9 cellular contexts compared by ENCODE assay signal in the genomic region with DNA sequence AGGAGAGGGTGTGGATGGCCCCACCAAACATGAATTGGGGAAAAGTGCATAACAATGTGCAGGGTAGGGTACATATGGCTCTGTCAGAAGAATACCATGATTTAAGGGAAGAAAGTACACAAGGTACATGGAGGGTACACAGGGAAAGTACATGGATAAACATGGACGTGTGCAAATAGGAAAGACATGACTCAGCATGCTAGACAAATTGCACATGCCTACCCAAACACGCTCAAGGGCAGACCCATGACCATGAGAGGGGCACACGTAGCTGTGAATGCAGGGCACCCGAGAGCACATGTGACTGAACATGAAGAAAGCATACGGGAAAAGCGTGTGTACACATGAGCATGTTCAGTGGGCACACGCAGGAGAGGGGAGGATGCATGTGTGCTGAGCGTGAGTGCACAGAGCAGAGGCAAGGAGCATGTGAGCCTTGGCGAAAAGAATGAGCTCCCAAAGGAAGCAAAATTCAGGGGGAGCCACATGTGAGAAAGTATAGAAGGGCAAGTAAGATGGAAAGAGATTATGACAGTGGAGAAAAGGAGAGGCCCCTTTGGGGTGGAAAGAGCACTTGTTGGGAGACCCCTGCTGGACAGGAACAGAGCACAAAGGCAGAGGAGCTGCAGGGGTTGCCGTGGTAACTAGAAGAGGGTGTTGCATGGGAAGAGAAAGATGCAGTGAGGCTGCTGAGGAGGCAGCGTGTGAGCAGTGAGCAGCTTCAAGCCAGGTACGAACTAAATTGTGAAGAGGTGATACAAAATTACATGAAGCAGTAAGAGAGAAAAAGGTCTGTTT. TPM values are rescaled to one million over a fixed set of nuclear protein-coding genes. Genes with fewer than 3 reads are reported as not detected.
A peak's percentile ranks its signal among the peaks of the same experiment; 100 is the strongest.
DNase-seq lines count a peak whose midpoint lies in the region; ATAC-seq and TF ChIP-seq lines count a peak whose summit lies in the region.
"Had no signal": no experiment of that assay in that cellular context is flagged by ENCODE, and none has a peak within 500 bp of the region (broad histone marks: within the 10 kb centered on the region; RNA-seq: fewer than 3 reads in every experiment).

No MANE protein-coding gene starts in this region.

- H3K27ac ChIP-seq in cingulate gyrus (ENCODE audit: low read depth, low read length) (peak overlapping the region; percentile 50), heart left ventricle (no peak overlapping the region)

- TF ChIP-seq POLR2A in heart left ventricle (IDR thresholded peaks at IDR 0.05): no peak

- no peak for TF ChIP-seq CTCF in heart left ventricle (IDR thresholded peaks at IDR 0.05)

- WGBS in heart left ventricle, 4 donors: 86% methylated on average over 12 of the region's 12 CpGs

- H3K4me1 ChIP-seq in heart left ventricle: no peaks in the 10 kb centered on the region

- no peaks in the 10 kb centered on the region for H3K27me3 Mint-ChIP-seq in stimulated activated naive CD8-positive, alpha-beta T cell treated with anti-CD3 and anti-CD28 coated beads, Interleukin-15, amount 100 ng/mL, for 72 hours
- H3K27me3 Mint-ChIP-seq: memory B cell had no signal

- H3K27me3 ChIP-seq in heart left ventricle: no peaks in the 10 kb centered on the region

- peak; percentile 39 for ATAC-seq in stimulated activated naive CD8-positive, alpha-beta T cell treated with anti-CD3 and anti-CD28 coated beads, Interleukin-15, amount 100 ng/mL, for 72 hours
- ATAC-seq in stimulated activated naive CD8-positive, alpha-beta T cell treated with anti-CD3 and anti-CD28 coated beads, Interleukin-15, Interleukin-2, amounts not matched to agents 100 U/mL and 50 U/mL, for 24 hours: no peak
- ATAC-seq in HG02852 (IDR thresholded peaks at IDR 0.05; ENCODE audit: unreplicated experiment): no peak
- ATAC-seq in heart left ventricle: no peak

- no peaks in the 10 kb centered on the region for H3K4me1 Mint-ChIP-seq in stimulated activated naive CD8-positive, alpha-beta T cell treated with anti-CD3 and anti-CD28 coated beads, Interleukin-15, amount 100 ng/mL, for 72 hours
- H3K4me1 Mint-ChIP-seq: memory B cell had no signal

- intact Hi-C loops in heart left ventricle (cut with DNase I): no loop called here

- DNase-seq in stimulated activated naive CD8-positive, alpha-beta T cell treated with anti-CD3 and anti-CD28 coated beads, Interleukin-15, amount 100 ng/mL, for 72 hours: no peak
- no peak for DNase-seq in stimulated activated naive CD8-positive, alpha-beta T cell treated with anti-CD3 and anti-CD28 coated beads, Interleukin-15, Interleukin-2, amounts not matched to agents 100 U/mL and 50 U/mL, for 24 hours
- peak; percentile 16 to 23 for DNase-seq in NCI-H526 (lab: John Stamatoyannopoulos, UW)
- DNase-seq in heart left ventricle: no peak
- DNase-seq in DMS153 treated with DMSO at 0.1 percent for 48 hours (lab: John Stamatoyannopoulos, UW; ENCODE audit: unreplicated experiment): no peak
- no peak for DNase-seq in stimulated activated CD4-positive, alpha-beta T cell treated with anti-CD3 and anti-CD28 coated beads, Interleukin-4, amount 100 ng/mL, for 1 hour

- H3K4me3 ChIP-seq in heart left ventricle: no peak overlapping the region

- H3K27ac Mint-ChIP-seq in stimulated activated naive CD8-positive, alpha-beta T cell treated with anti-CD3 and anti-CD28 coated beads, Interleukin-15, amount 100 ng/mL, for 72 hours: no peak overlapping the region

- peaks cover 0 to 61% (median 54%) of the 10 kb centered on the region in 9 donors for H3K36me3 ChIP-seq in heart left ventricle

- no peaks in the 10 kb centered on the region for H3K9me3 ChIP-seq in heart left ventricle

- no peak overlapping the region for H3K4me3 Mint-ChIP-seq in stimulated activated naive CD8-positive, alpha-beta T cell treated with anti-CD3 and anti-CD28 coated beads, Interleukin-15, amount 100 ng/mL, for 72 hours
- H3K4me3 Mint-ChIP-seq: memory B cell had no signal

- no peaks in the 10 kb centered on the region for H3K9me3 Mint-ChIP-seq in stimulated activated naive CD8-positive, alpha-beta T cell treated with anti-CD3 and anti-CD28 coated beads, Interleukin-15, amount 100 ng/mL, for 72 hours
- H3K9me3 Mint-ChIP-seq: memory B cell had no signal

RNA-seq across cellular contexts. Expression of a gene that starts 17.8 kb away (rescaled TPM):
- not detected for total RNA-seq in heart left ventricle
- polyA plus RNA-seq in heart left ventricle: not detected

RNA-seq across cellular contexts. Expression of a gene that starts 30.2 kb away (rescaled TPM):
- total RNA-seq in heart left ventricle: 10 to 100 TPM; 11.6 to 30.8 (median 18.1) TPM
- 10 to 100 TPM; 11.7 to 25.4 TPM for polyA plus RNA-seq in heart left ventricle

RNA-seq across cellular contexts. Expression of a gene that starts 43.2 kb away (rescaled TPM):
- total RNA-seq in heart left ventricle: 10 to 100 TPM in 2 of 9 donors, under 1 TPM in 1, not detected in 6; 0.26 to 61.7 (median 11.6) TPM
- under 1 TPM in 1 of 2 donors, not detected in 1; 0.21 TPM for polyA plus RNA-seq in heart left ventricle

RNA-seq across cellular contexts. Expression of a gene that starts 54.1 kb away (rescaled TPM):
- 1 to 10 TPM in 8 of 9 donors, under 1 TPM in 1; 0.50 to 7.4 (median 2.7) TPM for total RNA-seq in heart left ventricle
- polyA plus RNA-seq in heart left ventricle: 1 to 10 TPM in 1 of 2 donors, under 1 TPM in 1; 0.19 to 2.9 TPM

Comparison
In these comparisons a context has a peak if more than half of its experiments do, and no peak if none do; other contexts are left out.
1. DNase-seq: peak in NCI-H526 (2 of 2); none in stimulated activated naive CD8-positive, alpha-beta T cell treated with anti-CD3 and anti-CD28 coated beads, Interleukin-15, amount 100 ng/mL, for 72 hours (0 of 2), stimulated activated naive CD8-positive, alpha-beta T cell treated with anti-CD3 and anti-CD28 coated beads, Interleukin-15, Interleukin-2, amounts not matched to agents 100 U/mL and 50 U/mL, for 24 hours (single experiment), heart left ventricle (0 of 5), DMS153 treated with DMSO at 0.1 percent for 48 hours (single experiment) and stimulated activated CD4-positive, alpha-beta T cell treated with anti-CD3 and anti-CD28 coated beads, Interleukin-4, amount 100 ng/mL, for 1 hour (single experiment).